24 cellular contexts compared by ENCODE assay signal in genomic region chr3:153880493-153880892, GRCh38.
"Had no signal": no experiment of that assay in that cellular context is flagged by ENCODE, and none has a peak within 500 bp of the region (broad histone marks: within the 10 kb centered on the region; RNA-seq: fewer than 3 reads in every experiment).

No MANE protein-coding gene starts in this region.

- H3K36me3 ChIP-seq: prostate gland, right atrium auricular region, thoracic aorta, tibial nerve, upper lobe of left lung had no signal

- H3K36me3 Mint-ChIP-seq: naive thymus-derived CD4-positive, alpha-beta T cell; stimulated activated effector memory CD8-positive, alpha-beta T cell treated with anti-CD3 and anti-CD28 coated beads, Interleukin-12 subunit alpha, Interleukin-12 subunit beta, amount 100 ng/mL, for 72 hours had no signal

- H3K9me3 ChIP-seq: prostate gland, right atrium auricular region, thoracic aorta, tibial nerve, upper lobe of left lung had no signal

- H3K4me1 ChIP-seq: prostate gland, right atrium auricular region, tibial nerve, upper lobe of left lung had no signal

- ATAC-seq: effector memory CD8-positive, alpha-beta T cell; naive thymus-derived CD4-positive, alpha-beta T cell; sciatic nerve; stimulated activated naive CD8-positive, alpha-beta T cell treated with anti-CD3 and anti-CD28 coated beads, Interleukin-15, Interleukin-2, amounts not matched to agents 100 U/mL and 50 U/mL, for 24 hours had no signal

- FAIRE-seq: endometrium, keratinocyte, urothelium cell line had no signal

- H3K4me2 ChIP-seq: smooth muscle cell had no signal

- H3K4me3 Mint-ChIP-seq: effector memory CD8-positive, alpha-beta T cell; naive thymus-derived CD4-positive, alpha-beta T cell; nephron progenitor cell; stimulated activated effector memory CD8-positive, alpha-beta T cell treated with anti-CD3 and anti-CD28 coated beads, Interleukin-12 subunit alpha, Interleukin-12 subunit beta, amount 100 ng/mL, for 72 hours had no signal

- H3K27ac Mint-ChIP-seq: effector memory CD8-positive, alpha-beta T cell; naive thymus-derived CD4-positive, alpha-beta T cell; nephron progenitor cell; stimulated activated effector memory CD8-positive, alpha-beta T cell treated with anti-CD3 and anti-CD28 coated beads, Interleukin-12 subunit alpha, Interleukin-12 subunit beta, amount 100 ng/mL, for 72 hours had no signal

- DNase-seq: cerebellar nuclear complex; cortex of kidney; effector memory CD8-positive, alpha-beta T cell; foreskin melanocyte; mesendoderm; midbrain; naive thymus-derived CD4-positive, alpha-beta T cell; nephron progenitor cell; stimulated activated CD4-positive, alpha-beta T cell treated with anti-CD3 and anti-CD28 coated beads, Interleukin-12 subunit alpha, Interleukin-12 subunit beta, amount 100 ng/mL, for 4 hours; stimulated activated CD4-positive, alpha-beta T cell treated with anti-CD3 and anti-CD28 coated beads, Interleukin-2, amount 100 ng/mL, for 24 hours; stimulated activated CD4-positive, alpha-beta T cell treated with anti-CD3 and anti-CD28 coated beads, Interleukin-4, amount 100 ng/mL, for 24 hours; stimulated activated naive CD8-positive, alpha-beta T cell treated with anti-CD3 and anti-CD28 coated beads, Interleukin-15, Interleukin-2, amounts not matched to agents 100 U/mL and 50 U/mL, for 24 hours; substantia nigra; upper lobe of left lung had no signal

- H3K27me3 ChIP-seq: right atrium auricular region, tibial nerve, upper lobe of left lung had no signal

- H3K27ac ChIP-seq: prostate gland, right atrium auricular region, thoracic aorta, tibial nerve, upper lobe of left lung had no signal

- H3K9me3 Mint-ChIP-seq: stimulated activated effector memory CD8-positive, alpha-beta T cell treated with anti-CD3 and anti-CD28 coated beads, Interleukin-12 subunit alpha, Interleukin-12 subunit beta, amount 100 ng/mL, for 72 hours had no signal

- H3K4me3 ChIP-seq: prostate gland, right atrium auricular region, smooth muscle cell, thoracic aorta, tibial nerve, upper lobe of left lung had no signal

- H3K4me1 Mint-ChIP-seq: naive thymus-derived CD4-positive, alpha-beta T cell; nephron progenitor cell; stimulated activated effector memory CD8-positive, alpha-beta T cell treated with anti-CD3 and anti-CD28 coated beads, Interleukin-12 subunit alpha, Interleukin-12 subunit beta, amount 100 ng/mL, for 72 hours had no signal
